8 cellular contexts compared by ENCODE assay signal in genomic region chr19:32676186-32676894, GRCh38. TPM values are rescaled to one million over a fixed set of nuclear protein-coding genes. Genes with fewer than 3 reads are reported as not detected.
DNase-seq lines count a peak whose midpoint lies in the region; ATAC-seq and TF ChIP-seq lines count a peak whose summit lies in the region.

No MANE protein-coding gene starts in this region.

- H3K79me1 ChIP-seq in mesenchymal stem cell (replicated peaks; ENCODE audit: low read length, poor library complexity, severe bottlenecking) = peaks cover 8% of the 10 kb centered on the region

- H3K79me2 ChIP-seq in OCI-LY1 (ENCODE audit: insufficient read depth, low read length) = peaks cover 23% of the 10 kb centered on the region

- H4K8ac ChIP-seq in mesenchymal stem cell (ENCODE audit: low read length) = peak overlapping the region; percentile 80

- ATAC-seq in HG03520 (IDR thresholded peaks at IDR 0.05; ENCODE audit: unreplicated experiment) = no peak
- no peak for ATAC-seq in HG03135 (IDR thresholded peaks at IDR 0.05; ENCODE audit: unreplicated experiment)

- no peak overlapping the region for H3K4ac ChIP-seq in mesenchymal stem cell (ENCODE audit: low read depth in 1 of 2, low read length in 2 of 2)

- H3K18ac ChIP-seq in mesenchymal stem cell (ENCODE audit: low read depth in 1 of 2, low read length in 2 of 2) = no peak overlapping the region

- H3K4me3 ChIP-seq in OCI-LY1 (ENCODE audit: low read depth, low read length, poor library complexity, severe bottlenecking) (peak overlapping the region; percentile 91), colonic mucosa (peak overlapping the region; percentile 84), mesenchymal stem cell (ENCODE audit: insufficient read depth in 1 of 2, low read depth in 1 of 2, low read length in 2 of 2) (peak overlapping the region; percentile 73 to 87)

- peak; percentile 2 for DNase-seq in DMS153 treated with DMSO at 0.1 percent for 48 hours (lab: John Stamatoyannopoulos, UW; ENCODE audit: unreplicated experiment)
- DNase-seq in DMS153 (lab: John Stamatoyannopoulos, UW) = no peak
- DNase-seq in colonic mucosa = no peak
- no peak for DNase-seq in mesenchymal stem cell
- DNase-seq in NCI-H128 (lab: John Stamatoyannopoulos, UW; ENCODE audit: unreplicated experiment) = no peak

- H2BK12ac ChIP-seq in mesenchymal stem cell (ENCODE audit: low read length in 2 of 2) = no peak overlapping the region

- H2BK15ac ChIP-seq in mesenchymal stem cell (ENCODE audit: low read depth, poor library complexity, severe bottlenecking) = no peak overlapping the region

- TF ChIP-seq CTCF in OCI-LY1 (IDR thresholded peaks at IDR 0.05; ENCODE audit: low read length) = no peak
- no peak for TF ChIP-seq CTCF in colonic mucosa (IDR thresholded peaks at IDR 0.05)

- H2BK5ac ChIP-seq in mesenchymal stem cell (ENCODE audit: low read depth, low read length, poor library complexity, severe bottlenecking) = no peak overlapping the region

- H4K20me1 ChIP-seq in OCI-LY1 (ENCODE audit: insufficient read depth, low read length) = no peaks in the 10 kb centered on the region

- H3K9me2 ChIP-seq in OCI-LY1 (ENCODE audit: low read depth, low read length) = no peaks in the 10 kb centered on the region

- no peak overlapping the region; the same call in 1 of the 2 replicates for H3K9ac ChIP-seq in OCI-LY1 (ENCODE audit: low read length)
- H3K9ac ChIP-seq in colonic mucosa (ENCODE audit: low read depth in 2 of 2, low read length in 2 of 2) = peak overlapping the region in 1 of 2 donors; percentile 14
- no peak overlapping the region for H3K9ac ChIP-seq in mesenchymal stem cell (ENCODE audit: low read length)

- no peak overlapping the region for H2AFZ ChIP-seq in OCI-LY1 (ENCODE audit: low read length)
- H2AFZ ChIP-seq in mesenchymal stem cell (ENCODE audit: low read depth, low read length) = peak overlapping the region; percentile 98

- no peaks in the 10 kb centered on the region for H3F3A ChIP-seq in OCI-LY1 (ENCODE audit: insufficient read depth, low read length)

- 12% methylated on average over 83 of the region's 93 CpGs for WGBS in mesenchymal stem cell

- no peak overlapping the region for H2BK120ac ChIP-seq in mesenchymal stem cell (ENCODE audit: low read depth, low read length)

- intact Hi-C loops in colonic mucosa (cut with DNase I) = loop anchor here (10.0 kb wide), 2 partner anchors 92 to 292 kb away; partner anchors contain the start of gene PDCD5

- H3K14ac ChIP-seq in mesenchymal stem cell (ENCODE audit: low read length in 2 of 2) = peak overlapping the region in 1 of 2 experiments; percentile 37

- peak overlapping the region; percentile 55 for H4K91ac ChIP-seq in mesenchymal stem cell (ENCODE audit: low read length)

- H3K27me3 ChIP-seq in OCI-LY1 (ENCODE audit: insufficient read depth, low read length) (no peaks in the 10 kb centered on the region), colonic mucosa (peaks cover 21% of the 10 kb centered on the region), mesenchymal stem cell (ENCODE audit: control insufficient read depth in 1 of 2, insufficient read depth in 1 of 2, low read length in 2 of 2) (peaks cover 28 to 29% of the 10 kb centered on the region in 2 experiments)

- H2AK5ac ChIP-seq in mesenchymal stem cell (ENCODE audit: low read length, severe bottlenecking) = no peak overlapping the region

- peak overlapping the region; percentile 85 for H3K4me2 ChIP-seq in OCI-LY1 (ENCODE audit: low read length)
- H3K4me2 ChIP-seq in mesenchymal stem cell (ENCODE audit: low read length, poor library complexity, severe bottlenecking) = peak overlapping the region; percentile 89

- H3K9me3 ChIP-seq in OCI-LY1 (ENCODE audit: low read length) (no peaks in the 10 kb centered on the region), colonic mucosa (no peaks in the 10 kb centered on the region), mesenchymal stem cell (ENCODE audit: control insufficient read depth, low read length) (no peaks in the 10 kb centered on the region)

- peaks cover 25% of the 10 kb centered on the region for H3K4me1 ChIP-seq in OCI-LY1 (ENCODE audit: insufficient read depth, low read length, severe bottlenecking)
- H3K4me1 ChIP-seq in colonic mucosa = peaks cover 12% of the 10 kb centered on the region
- H3K4me1 ChIP-seq in mesenchymal stem cell (ENCODE audit: control insufficient read depth, insufficient read depth, low read depth, low read length) = peaks cover 33% of the 10 kb centered on the region

- H3K27ac ChIP-seq in OCI-LY1 (ENCODE audit: low read depth, low read length, poor library complexity, severe bottlenecking) (no peak overlapping the region), colonic mucosa (no peak overlapping the region), mesenchymal stem cell (ENCODE audit: low read length, poor library complexity, severe bottlenecking) (no peak overlapping the region)

- peak overlapping the region in 1 of 2 experiments; percentile 98 for H3K23ac ChIP-seq in mesenchymal stem cell (ENCODE audit: low read length in 2 of 2)

- H3K36me3 ChIP-seq in OCI-LY1 (ENCODE audit: insufficient read depth, low read length) = no peaks in the 10 kb centered on the region
- no peaks in the 10 kb centered on the region for H3K36me3 ChIP-seq in colonic mucosa
- no peaks in the 10 kb centered on the region for H3K36me3 ChIP-seq in mesenchymal stem cell (ENCODE audit: control insufficient read depth in 1 of 2, insufficient read depth in 2 of 2, low read depth in 1 of 2, low read length in 2 of 2)

RNA-seq across cellular contexts. Expression of gene RGS9BP, which starts 0.7 kb away (rescaled TPM):
- under 1 TPM; 0.11 to 0.15 TPM for total RNA-seq in colonic mucosa
- 0.08 TPM for polyA plus RNA-seq in mesenchymal stem cell (2013, experiment 1 of 2)
- polyA plus RNA-seq in mesenchymal stem cell (2013, experiment 2 of 2) = 0.11 TPM

RNA-seq across cellular contexts. Expression of gene ANKRD27, which starts 1.4 kb away (rescaled TPM):
- total RNA-seq in colonic mucosa = 10 to 100 TPM; 36.6 to 37.1 TPM
- polyA plus RNA-seq in mesenchymal stem cell (2013, experiment 1 of 2) = 14.2 TPM
- 14.2 TPM for polyA plus RNA-seq in mesenchymal stem cell (2013, experiment 2 of 2)

RNA-seq across cellular contexts. Expression of gene NUDT19, which starts 15.3 kb away (rescaled TPM):
- total RNA-seq in colonic mucosa = 10 to 100 TPM; 19.3 to 25.1 TPM
- 6.2 TPM for polyA plus RNA-seq in mesenchymal stem cell (2013, experiment 1 of 2)
- polyA plus RNA-seq in mesenchymal stem cell (2013, experiment 2 of 2) = 6.4 TPM

RNA-seq across cellular contexts. Expression of gene TDRD12, which starts 43.2 kb away (rescaled TPM):
- total RNA-seq in colonic mucosa = under 1 TPM in 1 of 2 donors, not detected in 1; 0.37 TPM
- polyA plus RNA-seq in mesenchymal stem cell (2013, experiment 1 of 2) = 0.10 TPM
- polyA plus RNA-seq in mesenchymal stem cell (2013, experiment 2 of 2) = 0.05 TPM
